ENCODE assay signal across 27 cellular contexts in the genomic region with DNA sequence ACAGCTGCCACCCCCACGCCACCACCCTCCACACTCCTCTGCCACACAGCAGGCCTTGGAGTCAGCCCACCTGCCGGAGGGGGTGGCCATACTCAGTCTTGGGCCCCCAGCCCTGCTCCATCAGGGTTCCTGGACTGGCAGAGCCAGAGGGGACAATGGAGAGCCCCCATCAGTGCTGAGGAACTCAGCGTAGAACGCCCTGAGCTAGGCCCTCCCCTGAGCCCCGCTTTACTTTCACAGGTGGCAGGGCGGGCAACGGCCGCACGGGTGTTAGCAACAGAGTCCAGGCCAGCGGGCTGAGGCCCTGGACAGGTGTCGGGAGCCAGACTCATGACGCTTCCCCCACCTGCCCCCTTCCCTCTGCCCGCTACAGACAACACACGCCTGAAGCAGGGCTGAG.
"Had no signal": no experiment of that assay in that cellular context is flagged by ENCODE, and none has a peak within 500 bp of the region (broad histone marks: within the 10 kb centered on the region; RNA-seq: fewer than 3 reads in every experiment).

No MANE protein-coding gene starts in this region.

- ATAC-seq: activated CD4-positive, alpha-beta T cell treated with anti-CD3 and anti-CD28 coated beads for 36 hours; activated CD4-positive, CD25-positive, alpha-beta regulatory T cell treated with anti-CD3 and anti-CD28 coated beads, Interleukin-2, amount 50 U/mL, for 24 hours; activated CD8-positive, alpha-beta T cell treated with anti-CD3 and anti-CD28 coated beads, Interleukin-2, amount 10 ng/mL, durations not matched to agents 7 days and 5 days; activated naive CD4-positive, alpha-beta T cell treated with anti-CD3 and anti-CD28 coated beads, Interleukin-2, amount 50 U/mL, for 72 hours; activated T-cell treated with anti-CD3 and anti-CD28 coated beads, Interleukin-2, amount 50 U/mL, for 4 hours; body of pancreas; Panc1; WTC11 had no signal

- H3K27me3 Mint-ChIP-seq: activated CD4-positive, alpha-beta T cell treated with anti-CD3 and anti-CD28 coated beads for 36 hours; activated CD4-positive, alpha-beta T cell treated with anti-CD3 and anti-CD28 coated beads, Interleukin-2, amount 10 ng/mL, durations not matched to agents 7 days and 5 days had no signal

- H3K4me3 Mint-ChIP-seq: activated CD4-positive, alpha-beta T cell treated with anti-CD3 and anti-CD28 coated beads for 36 hours; activated CD4-positive, alpha-beta T cell treated with anti-CD3 and anti-CD28 coated beads, Interleukin-2, amount 10 ng/mL, durations not matched to agents 7 days and 5 days; activated CD8-positive, alpha-beta T cell treated with anti-CD3 and anti-CD28 coated beads, Interleukin-2, amount 10 ng/mL, durations not matched to agents 7 days and 5 days; activated naive CD4-positive, alpha-beta T cell treated with anti-CD3 and anti-CD28 coated beads for 36 hours; activated T-cell treated with anti-CD3 and anti-CD28 coated beads, Interleukin-2, amount 50 U/mL, for 4 hours; activated T-helper 1 cell treated with anti-CD3 and anti-CD28 coated beads, Interleukin-12 subunit alpha, Interleukin-12 subunit beta, Interleukin-2, Interleukin-4 antibody, amounts not matched to agents 30 ng/mL and 10 ng/mL and 1 ng/mL, durations not matched to agents 14 hours and 24 hours and 36 hours; T-helper 1 cell treated with Interleukin-12 subunit alpha and Interleukin-12 subunit beta and Interleukin-4 antibody, amounts not matched to agents 30 μg/mL and 1 μg/mL, for 36 hours; T-helper 2 cell treated with Interferon-gamma antibody and Interleukin-4, amounts not matched to agents 5 μg/mL and 100 μg/mL, for 36 hours; WTC11 had no signal

- DNase-seq: activated CD4-positive, alpha-beta T cell treated with anti-CD3 and anti-CD28 coated beads for 36 hours; activated CD4-positive, alpha-beta T cell treated with anti-CD3 and anti-CD28 coated beads, Interleukin-2, amount 10 ng/mL, durations not matched to agents 7 days and 5 days; activated CD4-positive, alpha-beta T cell treated with anti-CD3 and anti-CD28 coated beads, Interleukin-2, amount 50 U/mL, for 48 hours; activated CD8-positive, alpha-beta memory T cell treated with anti-CD3 and anti-CD28 coated beads, Interleukin-2, amount 50 U/mL, for 4 hours; activated CD8-positive, alpha-beta T cell treated with anti-CD3 and anti-CD28 coated beads, Interleukin-2, amount 10 ng/mL, durations not matched to agents 7 days and 5 days; activated gamma-delta T cell treated with Interleukin-2 at 50 U/mL for 16 hours; activated naive CD4-positive, alpha-beta T cell treated with anti-CD3 and anti-CD28 coated beads for 36 hours; activated T-cell treated with anti-CD3 and anti-CD28 coated beads for 4 hours; activated T-cell treated with anti-CD3 and anti-CD28 coated beads, Interleukin-2, amount 50 U/mL, for 4 hours; adrenal gland; body of pancreas; NCI-H1092 treated with DMSO at 0.1 percent for 48 hours; NCI-H1417 treated with DMSO at 0.1 percent for 48 hours; NCI-H187 treated with DMSO at 0.1 percent for 48 hours; NCI-H2081; NCI-H226; NCI-H446 treated with DMSO at 0.1 percent for 48 hours; NCI-H524 treated with DMSO at 0.1 percent for 48 hours; SHP77 treated with DMSO at 0.1 percent for 48 hours; SK-N-SH had no signal

- H3K4me1 Mint-ChIP-seq: WTC11 had no signal

- H3K9me3 Mint-ChIP-seq: activated naive CD4-positive, alpha-beta T cell treated with anti-CD3 and anti-CD28 coated beads for 36 hours; T-helper 1 cell treated with Interleukin-12 subunit alpha and Interleukin-12 subunit beta and Interleukin-4 antibody, amounts not matched to agents 30 μg/mL and 1 μg/mL, for 36 hours; T-helper 2 cell treated with Interferon-gamma antibody and Interleukin-4, amounts not matched to agents 5 μg/mL and 100 μg/mL, for 36 hours had no signal

- H3K36me3 Mint-ChIP-seq: WTC11 had no signal

- H3K27ac Mint-ChIP-seq: activated CD4-positive, alpha-beta T cell treated with anti-CD3 and anti-CD28 coated beads for 36 hours; activated CD4-positive, alpha-beta T cell treated with anti-CD3 and anti-CD28 coated beads, Interleukin-2, amount 10 ng/mL, durations not matched to agents 7 days and 5 days; activated CD8-positive, alpha-beta T cell treated with anti-CD3 and anti-CD28 coated beads, Interleukin-2, amount 10 ng/mL, durations not matched to agents 7 days and 5 days; activated naive CD4-positive, alpha-beta T cell treated with anti-CD3 and anti-CD28 coated beads for 36 hours; activated naive CD4-positive, alpha-beta T cell treated with anti-CD3 and anti-CD28 coated beads, Interleukin-2, amount 50 U/mL, for 72 hours; activated T-helper 1 cell treated with anti-CD3 and anti-CD28 coated beads, Interleukin-12 subunit alpha, Interleukin-12 subunit beta, Interleukin-2, Interleukin-4 antibody, amounts not matched to agents 30 ng/mL and 10 ng/mL and 1 ng/mL, durations not matched to agents 14 hours and 24 hours and 36 hours; T-helper 1 cell treated with Interleukin-12 subunit alpha and Interleukin-12 subunit beta and Interleukin-4 antibody, amounts not matched to agents 30 μg/mL and 1 μg/mL, for 36 hours; T-helper 2 cell treated with Interferon-gamma antibody and Interleukin-4, amounts not matched to agents 5 μg/mL and 100 μg/mL, for 36 hours; WTC11 had no signal
